In genomic region chr5:1503301-1504243, GRCh38 we compare ENCODE assay signal across 8 cellular contexts. TPM values are rescaled to one million over a fixed set of nuclear protein-coding genes. Genes with fewer than 3 reads are reported as not detected.
DNase-seq lines count a peak whose midpoint lies in the region; ATAC-seq, FAIRE-seq and TF ChIP-seq lines count a peak whose summit lies in the region.

No MANE protein-coding gene starts in this region.

- H3K27me3 ChIP-seq in ascending aorta: no peaks in the 10 kb centered on the region

- no peak for FAIRE-seq in RCC 7860 (lab: Jason Lieb, UNC)

- peaks cover 0 to 19% (median 2%) of the 10 kb centered on the region in 3 donors for H3K36me3 Mint-ChIP-seq in naive thymus-derived CD8-positive, alpha-beta T cell

- no peak for TF ChIP-seq CTCF in ascending aorta (IDR thresholded peaks at IDR 0.05)

- H3K9me3 ChIP-seq in ascending aorta: no peaks in the 10 kb centered on the region

- peak overlapping the region; percentile 17 to 93 (median 54) for H3K27ac Mint-ChIP-seq in naive thymus-derived CD8-positive, alpha-beta T cell

- DNase-seq in ascending aorta (ENCODE audit: low spot score in 2 of 2): peak; percentile 50 to 78
- peak in 1 of 10 donors; percentile 18 for DNase-seq in naive thymus-derived CD8-positive, alpha-beta T cell
- DNase-seq in RCC 7860 (ENCODE audit: low spot score): no peak
- no peak for DNase-seq in DMS79 (lab: John Stamatoyannopoulos, UW)
- DNase-seq in GDM1 (lab: John Stamatoyannopoulos, UW): no peak

- intact Hi-C loops in ascending aorta (cut with DNase I): no loop called here

- POLR2A ChIA-PET in naive thymus-derived CD8-positive, alpha-beta T cell (lab: Charles Lee): interaction anchor here (1.2 to 1.8 kb wide), 2 partner anchors 20 to 118 kb away, joined by 3 to 6 read pairs; partner anchors contain the start of gene LPCAT1

- H3K4me3 Mint-ChIP-seq in naive thymus-derived CD8-positive, alpha-beta T cell: peak overlapping the region; percentile 54 to 82 (median 70)

- peak overlapping the region in 1 of 2 donors; percentile 19 for H3K4me3 ChIP-seq in ascending aorta

- H3K9me3 Mint-ChIP-seq in naive thymus-derived CD8-positive, alpha-beta T cell: no peaks in the 10 kb centered on the region

- peaks cover 0 to 19% of the 10 kb centered on the region in 2 donors for H3K4me1 ChIP-seq in ascending aorta

- peak; percentile 42 for TF ChIP-seq POLR2A in GM18951 (IDR thresholded peaks at IDR 0.05; ENCODE audit: extremely low read depth, insufficient read depth, insufficient read length)

- H3K27ac ChIP-seq in ascending aorta: peak overlapping the region in 1 of 2 donors; percentile 54

- H3K36me3 ChIP-seq in ascending aorta: peaks cover 0 to 2% of the 10 kb centered on the region in 2 donors

- H3K4me1 Mint-ChIP-seq in naive thymus-derived CD8-positive, alpha-beta T cell: peaks cover 16 to 79% (median 46%) of the 10 kb centered on the region in 4 donors

- in situ Hi-C loops in GM18951 (cut with MboI; ENCODE audit: low sequenced_read_pairs, unreplicated experiment): no loop called here

- ATAC-seq in HG03175 (IDR thresholded peaks at IDR 0.05; ENCODE audit: unreplicated experiment): peak; percentile 31
- ATAC-seq in naive thymus-derived CD8-positive, alpha-beta T cell: peak; percentile 58 to 61
- no peak for ATAC-seq in HG02763 (IDR thresholded peaks at IDR 0.05; ENCODE audit: unreplicated experiment)

- H3K27me3 Mint-ChIP-seq in naive thymus-derived CD8-positive, alpha-beta T cell: no peaks in the 10 kb centered on the region

RNA-seq across cellular contexts. Expression of gene LPCAT1, which starts 20.2 kb away (rescaled TPM):
- 86.2 TPM for total RNA-seq in ascending aorta
- total RNA-seq in naive thymus-derived CD8-positive, alpha-beta T cell: 10 to 100 TPM; 40.3 to 46.1 TPM
- polyA plus RNA-seq in naive thymus-derived CD8-positive, alpha-beta T cell: 10 to 100 TPM; 18.6 to 46.3 (median 20.9) TPM

RNA-seq across cellular contexts. Expression of gene SLC6A3, which starts 58.3 kb away (rescaled TPM):
- not detected for total RNA-seq in ascending aorta
- under 1 TPM; 0.08 to 0.27 TPM for total RNA-seq in naive thymus-derived CD8-positive, alpha-beta T cell
- under 1 TPM in 1 of 3 donors, not detected in 2; 0.09 TPM for polyA plus RNA-seq in naive thymus-derived CD8-positive, alpha-beta T cell

Comparison
In these comparisons a context has a peak if more than half of its experiments do, and no peak if none do; other contexts are left out.
1. DNase-seq: peak in ascending aorta (2 of 2); none in RCC 7860 (single experiment), DMS79 (single experiment) and GDM1 (single experiment).